11 cellular contexts compared by ENCODE assay signal in the genomic region with DNA sequence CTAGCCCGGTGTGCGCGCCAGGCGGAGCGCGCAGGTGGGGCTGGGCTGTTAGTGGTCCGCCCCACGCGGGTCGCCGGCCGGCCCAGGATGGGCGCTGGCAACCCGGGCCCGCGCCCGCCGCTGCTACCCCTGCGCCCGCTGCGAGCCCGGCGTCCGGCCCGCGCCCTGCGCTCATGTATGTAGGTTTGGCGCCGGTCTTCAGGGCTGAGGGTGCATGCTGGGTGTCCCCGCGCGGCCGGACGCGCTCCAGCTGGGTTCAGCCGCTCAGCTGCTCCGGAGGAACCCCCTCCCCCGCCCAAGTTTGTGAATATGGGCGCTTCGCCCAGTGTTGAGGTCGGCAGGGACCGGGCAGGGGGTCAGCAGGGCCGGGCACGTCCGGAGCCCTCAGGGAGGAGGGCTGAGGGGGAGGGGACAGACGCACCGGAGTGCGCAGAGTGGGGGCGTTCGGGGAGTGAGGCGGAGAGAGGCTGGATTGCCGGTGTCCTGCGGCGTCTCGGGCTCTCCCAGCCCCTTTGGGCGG. TPM values are rescaled to one million over a fixed set of nuclear protein-coding genes. Genes with fewer than 3 reads are reported as not detected.
DNase-seq lines count a peak whose midpoint lies in the region; ATAC-seq and TF ChIP-seq lines count a peak whose summit lies in the region.
"Had no signal": no experiment of that assay in that cellular context is flagged by ENCODE, and none has a peak within 500 bp of the region (broad histone marks: within the 10 kb centered on the region; RNA-seq: fewer than 3 reads in every experiment).

No MANE protein-coding gene starts in this region.

- no peak overlapping the region for H3K27ac ChIP-seq in smooth muscle cell (ENCODE audit: low read depth)

- no peaks in the 10 kb centered on the region for H3F3A ChIP-seq in smooth muscle cell (ENCODE audit: low read depth)

- peaks cover 18% of the 10 kb centered on the region for H3K4me1 ChIP-seq in smooth muscle cell (ENCODE audit: low read depth)

- no peak for TF ChIP-seq CTCF in GM20000 (IDR thresholded peaks at IDR 0.05; ENCODE audit: extremely low read depth, missing control alignments)
- TF ChIP-seq CTCF in smooth muscle cell (IDR thresholded peaks at IDR 0.05; ENCODE audit: borderline replicate concordance, insufficient read depth, poor library complexity, severe bottlenecking) = no peak

- H3K36me3 ChIP-seq in smooth muscle cell (ENCODE audit: low read depth) = no peaks in the 10 kb centered on the region

- peak overlapping the region; percentile 44 for H3K4me3 ChIP-seq in smooth muscle cell

- no peak overlapping the region for H2AFZ ChIP-seq in smooth muscle cell (ENCODE audit: low read depth)

- H3K9ac ChIP-seq in smooth muscle cell (ENCODE audit: low read depth) = no peak overlapping the region

- ATAC-seq in HG02840 (IDR thresholded peaks at IDR 0.05; ENCODE audit: low FRiP score, unreplicated experiment) = no peak
- ATAC-seq: activated CD4-positive, alpha-beta T cell treated with anti-CD3 and anti-CD28 coated beads for 36 hours had no signal

- WGBS in smooth muscle cell (ENCODE audit: low lambda C conversion rate) = under 1% methylated on average over 48 of the region's 56 CpGs

- no peaks in the 10 kb centered on the region for H3K79me2 ChIP-seq in smooth muscle cell (ENCODE audit: low read depth)

- no peaks in the 10 kb centered on the region for H4K20me1 ChIP-seq in smooth muscle cell (ENCODE audit: low read depth)

- peak; percentile 37 for DNase-seq in GM20000 (ENCODE audit: low spot score)
- peak; percentile 7 for DNase-seq in cerebellar cortex (ENCODE audit: low spot score)
- DNase-seq in islet precursor cell = peak; percentile 58
- DNase-seq in smooth muscle cell (lab: John Stamatoyannopoulos, UW; ENCODE audit: unreplicated experiment) = no peak
- DNase-seq in T1000 (lab: John Stamatoyannopoulos, UW) = no peak
- DNase-seq in midbrain (lab: John Stamatoyannopoulos, UW) = no peak
- no peak for DNase-seq in NCI-H146 treated with DMSO at 0.1 percent for 48 hours (lab: John Stamatoyannopoulos, UW; ENCODE audit: unreplicated experiment)
- DNase-seq: activated CD4-positive, alpha-beta T cell treated with anti-CD3 and anti-CD28 coated beads for 36 hours; small intestine had no signal

- H3K27me3 ChIP-seq in smooth muscle cell (ENCODE audit: low read depth) = peaks cover 94% of the 10 kb centered on the region

- H3K4me2 ChIP-seq in smooth muscle cell = peak overlapping the region; percentile 90

- no peaks in the 10 kb centered on the region for H3K9me3 ChIP-seq in smooth muscle cell (replicated peaks; ENCODE audit: low read depth)

RNA-seq across cellular contexts. Expression of gene VWC2, which starts 0.6 kb away (rescaled TPM):
- total RNA-seq in smooth muscle cell = not detected in 2 replicates
- polyA plus RNA-seq in smooth muscle cell = not detected in 2 replicates
- total RNA-seq: activated CD4-positive, alpha-beta T cell treated with anti-CD3 and anti-CD28 coated beads for 36 hours; glomerular endothelial cell had no signal

Comparison
In these comparisons a context has a peak if more than half of its experiments do, and no peak if none do; other contexts are left out.
1. DNase-seq: peak in GM20000 (single experiment), cerebellar cortex (single experiment) and islet precursor cell (single experiment); none in smooth muscle cell (single experiment), T1000 (single experiment), midbrain (single experiment) and NCI-H146 treated with DMSO at 0.1 percent for 48 hours (single experiment).